22 cellular contexts compared by ENCODE assay signal in genomic region chr20:4070323-4071176, GRCh38. TPM values are rescaled to one million over a fixed set of nuclear protein-coding genes. Genes with fewer than 3 reads are reported as not detected.
A peak's percentile ranks its signal among the peaks of the same experiment; 100 is the strongest.
DNase-seq lines count a peak whose midpoint lies in the region; ATAC-seq and TF ChIP-seq lines count a peak whose summit lies in the region.
"Had no signal": no experiment of that assay in that cellular context is flagged by ENCODE, and none has a peak within 500 bp of the region (broad histone marks: within the 10 kb centered on the region; RNA-seq: fewer than 3 reads in every experiment).

No MANE protein-coding gene starts in this region.

- no peaks in the 10 kb centered on the region for H3K79me1 ChIP-seq in mesenchymal stem cell (replicated peaks; ENCODE audit: low read length, poor library complexity, severe bottlenecking)

- H3K36me3 Mint-ChIP-seq in chondrocyte (ENCODE audit: low read depth), result no peaks in the 10 kb centered on the region
- no peaks in the 10 kb centered on the region for H3K36me3 Mint-ChIP-seq in activated naive CD8-positive, alpha-beta T cell treated with anti-CD3 and anti-CD28 coated beads for 36 hours
- no peaks in the 10 kb centered on the region for H3K36me3 Mint-ChIP-seq in activated CD8-positive, alpha-beta T cell treated with anti-CD3 and anti-CD28 coated beads for 36 hours (ENCODE audit: low read depth)
- H3K36me3 Mint-ChIP-seq: CD8-positive, alpha-beta T cell had no signal

- H2BK120ac ChIP-seq in mesenchymal stem cell (ENCODE audit: low read depth, low read length), result peak overlapping the region; percentile 21

- POLR2A ChIA-PET in activated CD8-positive, alpha-beta T cell treated with anti-CD3 and anti-CD28 coated beads for 36 hours (lab: Charles Lee), result no interaction called here

- H2BK5ac ChIP-seq in mesenchymal stem cell (ENCODE audit: low read depth, low read length, poor library complexity, severe bottlenecking), result no peak overlapping the region

- H3K27ac ChIP-seq in mesenchymal stem cell (ENCODE audit: low read length, poor library complexity, severe bottlenecking) (no peak overlapping the region), upper lobe of right lung (no peak overlapping the region)
- H3K27ac ChIP-seq: gastrocnemius medialis had no signal

- H3K4me1 ChIP-seq in mesenchymal stem cell (ENCODE audit: control insufficient read depth, insufficient read depth, low read depth, low read length), result no peaks in the 10 kb centered on the region
- peaks cover 11% of the 10 kb centered on the region for H3K4me1 ChIP-seq in upper lobe of right lung
- H3K4me1 ChIP-seq: HAP-1 had no signal

- DNase-seq in stimulated activated naive CD8-positive, alpha-beta T cell treated with anti-CD3 and anti-CD28 coated beads, Interleukin-15, amount 100 ng/mL, for 72 hours, result no peak
- no peak for DNase-seq in stimulated activated naive CD8-positive, alpha-beta T cell treated with anti-CD3 and anti-CD28 coated beads, Interleukin-15, Interleukin-2, amounts not matched to agents 100 U/mL and 50 U/mL, for 24 hours
- no peak for DNase-seq in chondrocyte (ENCODE audit: low spot score)
- no peak for DNase-seq in mesenchymal stem cell
- no peak for DNase-seq in activated naive CD8-positive, alpha-beta T cell treated with anti-CD3 and anti-CD28 coated beads for 36 hours
- no peak for DNase-seq in activated CD8-positive, alpha-beta T cell treated with anti-CD3 and anti-CD28 coated beads for 36 hours
- no peak for DNase-seq in globus pallidus (ENCODE audit: low spot score)
- no peak for DNase-seq in upper lobe of right lung
- DNase-seq: activated CD4-positive, alpha-beta T cell treated with anti-CD3 and anti-CD28 coated beads, Interleukin-2, amount 50 U/mL, for 1 hour; activated naive CD4-positive, alpha-beta T cell treated with anti-CD3 and anti-CD28 coated beads for 36 hours; CD8-positive, alpha-beta T cell; cortex of kidney; DMS79; gastrocnemius medialis; left colon; NCI-H1436 treated with DMSO at 0.1 percent for 48 hours; NCI-H226; RPMI8226; stimulated activated CD8-positive, alpha-beta memory T cell treated with anti-CD3 and anti-CD28 coated beads, Interleukin-4, amount 100 ng/mL, for 48 hours had no signal

- no peak for TF ChIP-seq CTCF in chondrocyte (IDR thresholded peaks at IDR 0.05)
- TF ChIP-seq CTCF in activated CD8-positive, alpha-beta T cell treated with anti-CD3 and anti-CD28 coated beads for 36 hours (IDR thresholded peaks at IDR 0.05), result no peak
- no peak for TF ChIP-seq CTCF in upper lobe of right lung (IDR thresholded peaks at IDR 0.05)

- H2AK5ac ChIP-seq in mesenchymal stem cell (ENCODE audit: low read length, severe bottlenecking), result no peak overlapping the region

- CTCF ChIA-PET in activated CD8-positive, alpha-beta T cell treated with anti-CD3 and anti-CD28 coated beads for 36 hours (lab: Charles Lee), result interaction anchor here (0.7 to 5.7 kb wide), 8 partner anchors 9 to 360 kb away, joined by 3 to 38 read pairs (median 4); no protein-coding TSS in a partner anchor

- no peaks in the 10 kb centered on the region for H3K27me3 Mint-ChIP-seq in stimulated activated naive CD8-positive, alpha-beta T cell treated with anti-CD3 and anti-CD28 coated beads, Interleukin-15, amount 100 ng/mL, for 72 hours
- H3K27me3 Mint-ChIP-seq in chondrocyte (ENCODE audit: low read depth), result no peaks in the 10 kb centered on the region
- no peaks in the 10 kb centered on the region for H3K27me3 Mint-ChIP-seq in activated naive CD8-positive, alpha-beta T cell treated with anti-CD3 and anti-CD28 coated beads for 36 hours
- no peaks in the 10 kb centered on the region for H3K27me3 Mint-ChIP-seq in activated CD8-positive, alpha-beta T cell treated with anti-CD3 and anti-CD28 coated beads for 36 hours

- no peak overlapping the region for H3K4me3 Mint-ChIP-seq in stimulated activated naive CD8-positive, alpha-beta T cell treated with anti-CD3 and anti-CD28 coated beads, Interleukin-15, amount 100 ng/mL, for 72 hours
- no peak overlapping the region for H3K4me3 Mint-ChIP-seq in chondrocyte (ENCODE audit: unreplicated experiment)
- H3K4me3 Mint-ChIP-seq in activated naive CD8-positive, alpha-beta T cell treated with anti-CD3 and anti-CD28 coated beads for 36 hours, result no peak overlapping the region
- no peak overlapping the region for H3K4me3 Mint-ChIP-seq in activated CD8-positive, alpha-beta T cell treated with anti-CD3 and anti-CD28 coated beads for 36 hours
- H3K4me3 Mint-ChIP-seq: activated naive CD4-positive, alpha-beta T cell treated with anti-CD3 and anti-CD28 coated beads for 36 hours; CD8-positive, alpha-beta T cell; IgD-negative memory B cell had no signal

- no peak overlapping the region for H2AFZ ChIP-seq in mesenchymal stem cell (ENCODE audit: low read depth, low read length)

- intact Hi-C loops in activated CD8-positive, alpha-beta T cell treated with anti-CD3 and anti-CD28 coated beads for 36 hours (cut with micrococcal nuclease), result no loop called here
- intact Hi-C loops in upper lobe of right lung (cut with DNase I), result loop anchor here (10.0 kb wide), 1 partner anchor 186 kb away; the partner anchor contains the start of gene PANK2

- H2BK12ac ChIP-seq in mesenchymal stem cell (ENCODE audit: low read length in 2 of 2), result peak overlapping the region; percentile 23 to 98

- peak overlapping the region; percentile 74 for H4K91ac ChIP-seq in mesenchymal stem cell (ENCODE audit: low read length)

- no peak for ATAC-seq in stimulated activated naive CD8-positive, alpha-beta T cell treated with anti-CD3 and anti-CD28 coated beads, Interleukin-15, amount 100 ng/mL, for 72 hours
- ATAC-seq in stimulated activated naive CD8-positive, alpha-beta T cell treated with anti-CD3 and anti-CD28 coated beads, Interleukin-15, Interleukin-2, amounts not matched to agents 100 U/mL and 50 U/mL, for 24 hours, result no peak
- ATAC-seq in activated CD8-positive, alpha-beta T cell treated with anti-CD3 and anti-CD28 coated beads for 36 hours, result no peak
- ATAC-seq in upper lobe of right lung, result no peak
- ATAC-seq: CD8-positive, alpha-beta T cell; left colon had no signal

- peak overlapping the region in 1 of 2 experiments; percentile 63 for H3K14ac ChIP-seq in mesenchymal stem cell (ENCODE audit: low read length in 2 of 2)

- peak overlapping the region; percentile 19 to 35 for H3K4ac ChIP-seq in mesenchymal stem cell (ENCODE audit: low read depth in 1 of 2, low read length in 2 of 2)

- H2BK15ac ChIP-seq in mesenchymal stem cell (ENCODE audit: low read depth, poor library complexity, severe bottlenecking), result no peak overlapping the region

- peak overlapping the region; percentile 52 for H4K8ac ChIP-seq in mesenchymal stem cell (ENCODE audit: low read length)

- H3K36me3 ChIP-seq in mesenchymal stem cell (ENCODE audit: control insufficient read depth in 1 of 2, insufficient read depth in 2 of 2, low read depth in 1 of 2, low read length in 2 of 2) (no peaks in the 10 kb centered on the region), upper lobe of right lung (no peaks in the 10 kb centered on the region)
- H3K36me3 ChIP-seq: gastrocnemius medialis, HAP-1, MG63 had no signal

- H3K18ac ChIP-seq in mesenchymal stem cell (ENCODE audit: low read depth in 1 of 2, low read length in 2 of 2), result peak overlapping the region; percentile 67 to 77

- 78% methylated on average over 3 of the region's 3 CpGs for WGBS in mesenchymal stem cell

- peak overlapping the region in 1 of 2 experiments; percentile 9 for H3K4me3 ChIP-seq in mesenchymal stem cell (ENCODE audit: insufficient read depth in 1 of 2, low read depth in 1 of 2, low read length in 2 of 2)
- no peak overlapping the region for H3K4me3 ChIP-seq in upper lobe of right lung
- H3K4me3 ChIP-seq: gastrocnemius medialis, HAP-1, MG63 had no signal

- H3K23ac ChIP-seq in mesenchymal stem cell (ENCODE audit: low read length in 2 of 2), result no peak overlapping the region

- H3K9ac ChIP-seq in mesenchymal stem cell (ENCODE audit: low read length), result peak overlapping the region; percentile 71

- H3K4me2 ChIP-seq in mesenchymal stem cell (ENCODE audit: low read length, poor library complexity, severe bottlenecking), result no peak overlapping the region

- no peaks in the 10 kb centered on the region for H3K9me3 ChIP-seq in mesenchymal stem cell (ENCODE audit: control insufficient read depth, low read length)
- no peaks in the 10 kb centered on the region for H3K9me3 ChIP-seq in upper lobe of right lung
- H3K9me3 ChIP-seq: gastrocnemius medialis, HAP-1, MG63 had no signal

- no peaks in the 10 kb centered on the region for H3K4me1 Mint-ChIP-seq in stimulated activated naive CD8-positive, alpha-beta T cell treated with anti-CD3 and anti-CD28 coated beads, Interleukin-15, amount 100 ng/mL, for 72 hours
- peaks cover 49% of the 10 kb centered on the region for H3K4me1 Mint-ChIP-seq in chondrocyte (ENCODE audit: low read depth)
- H3K4me1 Mint-ChIP-seq in activated naive CD8-positive, alpha-beta T cell treated with anti-CD3 and anti-CD28 coated beads for 36 hours, result no peaks in the 10 kb centered on the region
- no peaks in the 10 kb centered on the region for H3K4me1 Mint-ChIP-seq in activated CD8-positive, alpha-beta T cell treated with anti-CD3 and anti-CD28 coated beads for 36 hours (ENCODE audit: low read depth)
- H3K4me1 Mint-ChIP-seq: IgD-negative memory B cell had no signal

- no peaks in the 10 kb centered on the region for H3K9me3 Mint-ChIP-seq in stimulated activated naive CD8-positive, alpha-beta T cell treated with anti-CD3 and anti-CD28 coated beads, Interleukin-15, amount 100 ng/mL, for 72 hours
- peaks cover 3% of the 10 kb centered on the region for H3K9me3 Mint-ChIP-seq in chondrocyte (ENCODE audit: low read depth)
- H3K9me3 Mint-ChIP-seq in activated naive CD8-positive, alpha-beta T cell treated with anti-CD3 and anti-CD28 coated beads for 36 hours, result no peaks in the 10 kb centered on the region
- H3K9me3 Mint-ChIP-seq in activated CD8-positive, alpha-beta T cell treated with anti-CD3 and anti-CD28 coated beads for 36 hours, result no peaks in the 10 kb centered on the region
- H3K9me3 Mint-ChIP-seq: activated naive CD4-positive, alpha-beta T cell treated with anti-CD3 and anti-CD28 coated beads for 36 hours; CD8-positive, alpha-beta T cell had no signal

- H3K27me3 ChIP-seq in mesenchymal stem cell (ENCODE audit: control insufficient read depth in 1 of 2, insufficient read depth in 1 of 2, low read length in 2 of 2), result peaks cover 0 to 12% of the 10 kb centered on the region in 2 experiments
- H3K27me3 ChIP-seq in upper lobe of right lung, result no peaks in the 10 kb centered on the region
- H3K27me3 ChIP-seq: gastrocnemius medialis, MG63 had no signal

- peak overlapping the region; percentile 30 to 76 for H3K27ac Mint-ChIP-seq in stimulated activated naive CD8-positive, alpha-beta T cell treated with anti-CD3 and anti-CD28 coated beads, Interleukin-15, amount 100 ng/mL, for 72 hours
- peak overlapping the region; percentile 90 for H3K27ac Mint-ChIP-seq in chondrocyte (ENCODE audit: unreplicated experiment)
- H3K27ac Mint-ChIP-seq in activated naive CD8-positive, alpha-beta T cell treated with anti-CD3 and anti-CD28 coated beads for 36 hours, result no peak overlapping the region
- no peak overlapping the region for H3K27ac Mint-ChIP-seq in activated CD8-positive, alpha-beta T cell treated with anti-CD3 and anti-CD28 coated beads for 36 hours
- H3K27ac Mint-ChIP-seq: activated naive CD4-positive, alpha-beta T cell treated with anti-CD3 and anti-CD28 coated beads for 36 hours; CD8-positive, alpha-beta T cell; IgD-negative memory B cell had no signal

RNA-seq across cellular contexts. Expression of gene RNF24, which starts 55.2 kb away (rescaled TPM):
- total RNA-seq in chondrocyte (13.3 to 22.4 TPM (median 18.9 TPM) in 3 replicates), upper lobe of right lung (24.5 TPM)
- polyA plus RNA-seq in mesenchymal stem cell (2013, experiment 1 of 2), result 57.4 TPM
- 56.4 TPM for polyA plus RNA-seq in mesenchymal stem cell (2013, experiment 2 of 2)
- total RNA-seq in activated naive CD8-positive, alpha-beta T cell treated with anti-CD3 and anti-CD28 coated beads for 36 hours, result 10 to 100 TPM; 13.3 to 13.7 TPM
- total RNA-seq in activated CD8-positive, alpha-beta T cell treated with anti-CD3 and anti-CD28 coated beads for 36 hours, result 10 to 100 TPM; 16.7 to 17.2 TPM

Comparison
In these comparisons a context has a peak if more than half of its experiments do, and no peak if none do; other contexts are left out.
1. H3K27ac Mint-ChIP-seq: peak in stimulated activated naive CD8-positive, alpha-beta T cell treated with anti-CD3 and anti-CD28 coated beads, Interleukin-15, amount 100 ng/mL, for 72 hours (2 of 2) and chondrocyte (single experiment); none in activated naive CD8-positive, alpha-beta T cell treated with anti-CD3 and anti-CD28 coated beads for 36 hours (single experiment) and activated CD8-positive, alpha-beta T cell treated with anti-CD3 and anti-CD28 coated beads for 36 hours (single experiment).